In genomic region chr4:2535386-2536192, GRCh38 we compare ENCODE assay signal across 8 cellular contexts. TPM values are rescaled to one million over a fixed set of nuclear protein-coding genes. Genes with fewer than 3 reads are reported as not detected.
A peak's percentile ranks its signal among the peaks of the same experiment; 100 is the strongest.
DNase-seq lines count a peak whose midpoint lies in the region; ATAC-seq and TF ChIP-seq lines count a peak whose summit lies in the region.

No MANE protein-coding gene starts in this region.

- no peaks in the 10 kb centered on the region for H3K9me2 ChIP-seq in Karpas-422 (replicated peaks; ENCODE audit: insufficient read depth, low read length)

- H3K4me1 ChIP-seq in BLaER1 treated with 17β-estradiol and CSF1 and Interleukin-3, amounts not matched to agents 10 nM and 100 nM, result peaks cover 19 to 33% (median 28%) of the 10 kb centered on the region in 10 experiments
- peaks cover 20% of the 10 kb centered on the region for H3K4me1 ChIP-seq in Karpas-422 (ENCODE audit: low read length)

- peak overlapping the region; percentile 92 to 100 (median 99) for H3K9ac ChIP-seq in BLaER1 treated with 17β-estradiol and CSF1 and Interleukin-3, amounts not matched to agents 10 nM and 100 nM
- peak overlapping the region; percentile 99 for H3K9ac ChIP-seq in Karpas-422 (ENCODE audit: low read length)

- peaks cover 32 to 37% (median 36%) of the 10 kb centered on the region in 11 experiments for H4K20me1 ChIP-seq in BLaER1 treated with 17β-estradiol and CSF1 and Interleukin-3, amounts not matched to agents 10 nM and 100 nM
- peaks cover 17% of the 10 kb centered on the region for H4K20me1 ChIP-seq in Karpas-422 (ENCODE audit: insufficient read depth, low read depth, low read length)

- DNase-seq in Karpas-422 (peak; percentile 93), choroid plexus epithelial cell (ENCODE audit: low read depth) (peak; percentile 37), left kidney (ENCODE audit: low read depth, low spot score) (peak; percentile 78)
- DNase-seq in activated CD4-positive, alpha-beta T cell treated with anti-CD3 and anti-CD28 coated beads for 1 hour, result peak; percentile 28
- peak; percentile 56 to 61 for DNase-seq in stimulated activated CD4-positive, alpha-beta T cell treated with anti-CD3 and anti-CD28 coated beads, Interleukin-2, amount 100 ng/mL, for 24 hours

- H3K27ac ChIP-seq in BLaER1 treated with 17β-estradiol and CSF1 and Interleukin-3, amounts not matched to agents 10 nM and 100 nM, result peak overlapping the region; percentile 87 to 99 (median 98)
- peak overlapping the region; percentile 80 for H3K27ac ChIP-seq in Karpas-422 (ENCODE audit: low read length)

- no peaks in the 10 kb centered on the region for H3K27me3 ChIP-seq in BLaER1 treated with 17β-estradiol and CSF1 and Interleukin-3, amounts not matched to agents 10 nM and 100 nM
- H3K27me3 ChIP-seq in Karpas-422 (ENCODE audit: low read length), result no peaks in the 10 kb centered on the region

- peak overlapping the region; percentile 76 to 97 (median 88) for H3K4me2 ChIP-seq in BLaER1 treated with 17β-estradiol and CSF1 and Interleukin-3, amounts not matched to agents 10 nM and 100 nM
- peak overlapping the region; percentile 83 for H3K4me2 ChIP-seq in Karpas-422 (ENCODE audit: low read depth, low read length, poor library complexity, severe bottlenecking)

- H2AFZ ChIP-seq in Karpas-422 (ENCODE audit: low read length), result peak overlapping the region; percentile 94

- peak; percentile 29 for TF ChIP-seq CTCF in choroid plexus epithelial cell (conservative IDR thresholded peaks at IDR 0.05; ENCODE audit: low read depth, low read length)

- H3K79me2 ChIP-seq in Karpas-422 (ENCODE audit: low read length), result peaks cover 36% of the 10 kb centered on the region

- peak; percentile 2 for ATAC-seq in GM19463 (IDR thresholded peaks at IDR 0.05; ENCODE audit: unreplicated experiment)
- no peak for ATAC-seq in HG02885 (IDR thresholded peaks at IDR 0.05; ENCODE audit: poor library complexity, unreplicated experiment)

- peaks cover 0 to 19% (median 14%) of the 10 kb centered on the region in 11 experiments; a peak in 13 of 22 replicates for H3K36me3 ChIP-seq in BLaER1 treated with 17β-estradiol and CSF1 and Interleukin-3, amounts not matched to agents 10 nM and 100 nM
- H3K36me3 ChIP-seq in Karpas-422 (ENCODE audit: insufficient read depth, low read length), result no peaks in the 10 kb centered on the region

- peak overlapping the region; percentile 71 to 92 (median 82) for H3K4me3 ChIP-seq in BLaER1 treated with 17β-estradiol and CSF1 and Interleukin-3, amounts not matched to agents 10 nM and 100 nM
- peak overlapping the region; percentile 99 for H3K4me3 ChIP-seq in Karpas-422 (ENCODE audit: low read length)
- H3K4me3 ChIP-seq in choroid plexus epithelial cell (ENCODE audit: low read depth, low read length), result peak overlapping the region; percentile 74

- H3K9me3 ChIP-seq in BLaER1 treated with 17β-estradiol and CSF1 and Interleukin-3, amounts not matched to agents 10 nM and 100 nM (replicated peaks in 1 of 11), result no peaks in the 10 kb centered on the region
- no peaks in the 10 kb centered on the region for H3K9me3 ChIP-seq in Karpas-422 (ENCODE audit: low read length)

RNA-seq across cellular contexts. Expression of gene FAM193A, which starts 0.9 kb away (rescaled TPM):
- 28.0 and 38.8 TPM in 2 replicates for total RNA-seq in Karpas-422 (2014; rRNA removed; shearing (Covaris generic); ENCODE audit: low replicate concordance)

Comparison
In these comparisons a context has a peak if more than half of its experiments do, and no peak if none do; other contexts are left out.
1. DNase-seq: peak in every context shown above with its lines; median percentile 93 in Karpas-422; 78 in left kidney; 58 in stimulated activated CD4-positive, alpha-beta T cell treated with anti-CD3 and anti-CD28 coated beads, Interleukin-2, amount 100 ng/mL, for 24 hours; 37 in choroid plexus epithelial cell; 28 in activated CD4-positive, alpha-beta T cell treated with anti-CD3 and anti-CD28 coated beads for 1 hour.